Comparison of ENCODE assay signal across 9 cellular contexts in genomic region chr19:17938092-17938845, GRCh38. TPM values are rescaled to one million over a fixed set of nuclear protein-coding genes. Genes with fewer than 3 reads are reported as not detected.
DNase-seq lines count a peak whose midpoint lies in the region; ATAC-seq and TF ChIP-seq lines count a peak whose summit lies in the region.
"Had no signal": no experiment of that assay in that cellular context is flagged by ENCODE, and none has a peak within 500 bp of the region (broad histone marks: within the 10 kb centered on the region; RNA-seq: fewer than 3 reads in every experiment).

No MANE protein-coding gene starts in this region.

- no peak overlapping the region for H3K4me3 ChIP-seq in SU-DHL-6 (ENCODE audit: insufficient read depth, low read length, poor library complexity, severe bottlenecking)
- H3K4me3 ChIP-seq in aorta (ENCODE audit: low read length in 2 of 2), result no peak overlapping the region
- H3K4me3 ChIP-seq: BLaER1 had no signal

- no peak overlapping the region for H3K9ac ChIP-seq in SU-DHL-6 (ENCODE audit: low read length)

- no peaks in the 10 kb centered on the region for H3K4me1 ChIP-seq in aorta (ENCODE audit: control insufficient read depth in 1 of 2, insufficient read depth in 2 of 2, low read length in 2 of 2)

- no peaks in the 10 kb centered on the region for H3K9me2 ChIP-seq in SU-DHL-6 (replicated peaks; ENCODE audit: insufficient read depth, low read length)

- peak; percentile 51 to 71 (median 58) for DNase-seq in NCI-H1417 (lab: John Stamatoyannopoulos, UW)
- DNase-seq in NCI-H1417 treated with DMSO at 0.1 percent for 48 hours (lab: John Stamatoyannopoulos, UW), result no peak
- DNase-seq in M059J (ENCODE audit: low read depth), result peak; percentile 90
- peak; percentile 79 for DNase-seq in activated naive CD8-positive, alpha-beta T cell treated with anti-CD3 and anti-CD28 coated beads for 36 hours
- DNase-seq in Right ventricle myocardium superior, result peak; percentile 87
- DNase-seq in pulmonary artery endothelial cell (ENCODE audit: low read depth, low spot score), result peak; percentile 19
- DNase-seq in aorta, result peak; percentile 86 to 93

- H3K27me3 ChIP-seq in SU-DHL-6 (ENCODE audit: low read length), result no peaks in the 10 kb centered on the region
- no peaks in the 10 kb centered on the region for H3K27me3 ChIP-seq in aorta (ENCODE audit: control insufficient read depth in 1 of 2, insufficient read depth in 2 of 2, low read length in 1 of 2)
- H3K27me3 ChIP-seq: BLaER1 had no signal

- H3K27ac Mint-ChIP-seq in activated naive CD8-positive, alpha-beta T cell treated with anti-CD3 and anti-CD28 coated beads for 36 hours, result no peak overlapping the region

- H3K36me3 ChIP-seq in SU-DHL-6 (ENCODE audit: low read length), result no peaks in the 10 kb centered on the region
- H3K36me3 ChIP-seq in aorta (ENCODE audit: control insufficient read depth in 1 of 2, insufficient read depth in 2 of 2, low read length in 1 of 2), result no peaks in the 10 kb centered on the region

- no peaks in the 10 kb centered on the region for H3F3A ChIP-seq in SU-DHL-6 (ENCODE audit: insufficient read depth)

- peak; percentile 87 for ATAC-seq in Right ventricle myocardium superior (ENCODE audit: poor library complexity)
- peak; percentile 90 for ATAC-seq in aorta (ENCODE audit: low FRiP score)

- intact Hi-C loops in Right ventricle myocardium superior (cut with DNase I), result loop anchor here (2.0 to 5.0 kb wide), 2 partner anchors 59 to 76 kb away; no protein-coding TSS in a partner anchor
- intact Hi-C loops in aorta (cut with DNase I), result loop anchor here (1.0 to 2.0 kb wide), 2 partner anchors 59 kb away; no protein-coding TSS in a partner anchor

- H3K9me3 Mint-ChIP-seq in activated naive CD8-positive, alpha-beta T cell treated with anti-CD3 and anti-CD28 coated beads for 36 hours, result no peaks in the 10 kb centered on the region

- H3K79me2 ChIP-seq in SU-DHL-6 (ENCODE audit: insufficient read depth, low read length), result peaks cover 9% of the 10 kb centered on the region

- H4K20me1 ChIP-seq in SU-DHL-6 (ENCODE audit: low read depth, low read length), result no peaks in the 10 kb centered on the region

- H2AFZ ChIP-seq in SU-DHL-6 (ENCODE audit: low read depth, low read length, severe bottlenecking), result no peak overlapping the region

- WGBS in aorta, 2 donors, result 48 to 53% methylated on average over 7 of the region's 7 CpGs

- H3K27ac ChIP-seq in SU-DHL-6 (ENCODE audit: low read depth, low read length), result no peak overlapping the region
- no peak overlapping the region for H3K27ac ChIP-seq in aorta (ENCODE audit: low read depth in 1 of 2, low read length in 2 of 2)
- H3K27ac ChIP-seq: BLaER1 had no signal

- H3K4me3 Mint-ChIP-seq in activated naive CD8-positive, alpha-beta T cell treated with anti-CD3 and anti-CD28 coated beads for 36 hours, result no peak overlapping the region

- no peak overlapping the region for H3K4me2 ChIP-seq in SU-DHL-6 (ENCODE audit: low read depth, low read length, poor library complexity, severe bottlenecking)
- H3K4me2 ChIP-seq: BLaER1 had no signal

- no peaks in the 10 kb centered on the region for H3K9me3 ChIP-seq in SU-DHL-6 (ENCODE audit: insufficient read depth, low read length)
- no peaks in the 10 kb centered on the region for H3K9me3 ChIP-seq in aorta (ENCODE audit: control insufficient read depth, low read length)
- H3K9me3 ChIP-seq: BLaER1 had no signal

- H3K27me3 Mint-ChIP-seq in activated naive CD8-positive, alpha-beta T cell treated with anti-CD3 and anti-CD28 coated beads for 36 hours, result no peaks in the 10 kb centered on the region

- TF ChIP-seq CTCF in SU-DHL-6 (IDR thresholded peaks at IDR 0.05; ENCODE audit: insufficient read depth, low read length, poor library complexity, severe bottlenecking), result peak; percentile 73

- H3K36me3 Mint-ChIP-seq in activated naive CD8-positive, alpha-beta T cell treated with anti-CD3 and anti-CD28 coated beads for 36 hours, result peaks cover 9% of the 10 kb centered on the region

- peaks cover 6% of the 10 kb centered on the region for H3K4me1 Mint-ChIP-seq in activated naive CD8-positive, alpha-beta T cell treated with anti-CD3 and anti-CD28 coated beads for 36 hours

RNA-seq across cellular contexts. Expression of gene CCDC124, which starts 5.5 kb away (rescaled TPM):
- 31.3 and 36.8 TPM in 2 replicates for total RNA-seq in M059J (2014; rRNA removed; shearing (Covaris generic))
- 100 to 1,000 TPM; 159 to 160 TPM for total RNA-seq in activated naive CD8-positive, alpha-beta T cell treated with anti-CD3 and anti-CD28 coated beads for 36 hours
- total RNA-seq in Right ventricle myocardium superior (84.4 TPM), pulmonary artery endothelial cell (57.0 and 65.4 TPM in 2 replicates), aorta (10 to 100 TPM; 48.9 to 58.7 TPM)
- polyA plus RNA-seq in aorta, result 100 to 1,000 TPM; 123 to 162 TPM

RNA-seq across cellular contexts. Expression of gene KCNN1, which starts 28.6 kb away (rescaled TPM):
- 0.07 TPM in 1 of 2 replicates, not detected in the other for total RNA-seq in M059J (2014; rRNA removed; shearing (Covaris generic))
- total RNA-seq in activated naive CD8-positive, alpha-beta T cell treated with anti-CD3 and anti-CD28 coated beads for 36 hours, result under 1 TPM in 1 of 2 experiments, not detected in 1; 0.34 TPM
- not detected for total RNA-seq in Right ventricle myocardium superior
- total RNA-seq in pulmonary artery endothelial cell, result under 0.01 TPM in 1 of 2 replicates, not detected in the other
- under 1 TPM in 1 of 2 donors, not detected in 1; 0.13 TPM for total RNA-seq in aorta
- under 1 TPM in 1 of 2 donors, not detected in 1; 0.13 TPM for polyA plus RNA-seq in aorta
